ENCODE assay signal across 10 cellular contexts in the genomic region with DNA sequence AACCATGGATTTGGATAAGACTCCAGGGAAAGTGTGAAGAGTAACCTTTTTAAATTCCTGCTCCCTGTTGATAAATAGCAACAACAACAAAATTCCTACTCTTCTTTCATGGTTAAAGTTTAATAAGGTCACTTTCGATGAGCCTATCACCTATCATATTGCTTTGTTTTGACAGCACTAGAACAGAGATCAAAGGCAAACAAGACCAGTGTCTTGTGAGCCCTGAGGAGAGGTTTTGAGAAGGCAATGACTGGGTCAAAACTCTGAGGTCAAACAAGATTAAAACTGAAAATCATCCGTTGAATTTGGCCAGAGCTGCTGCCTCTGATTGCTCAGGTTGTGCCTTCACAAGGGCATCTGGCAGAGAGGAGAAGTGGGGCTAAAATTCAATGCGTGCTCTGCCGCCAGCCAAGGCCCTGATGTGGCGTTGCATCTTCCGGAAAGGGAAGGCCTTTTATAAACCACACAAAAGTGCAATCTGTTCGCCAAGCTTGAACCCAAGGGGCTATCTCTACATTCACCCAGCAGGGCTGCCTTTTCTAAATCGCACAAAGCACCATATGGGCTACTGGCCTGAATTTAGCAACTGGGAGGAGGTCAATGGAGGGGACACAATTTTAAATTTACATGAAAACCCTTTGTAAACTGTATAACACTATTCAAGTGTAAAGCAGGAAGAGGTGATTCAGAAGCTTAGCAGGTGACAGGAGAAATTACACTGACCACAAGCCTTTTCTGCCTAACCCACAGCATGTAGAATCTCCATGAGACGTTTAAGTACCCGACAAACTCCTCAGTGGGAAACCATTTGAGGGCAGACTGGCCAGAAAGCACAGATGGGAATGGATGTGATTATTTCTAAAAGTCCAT.
DNase-seq lines count a peak whose midpoint lies in the region; ATAC-seq, FAIRE-seq and TF ChIP-seq lines count a peak whose summit lies in the region.
"Had no signal": no experiment of that assay in that cellular context is flagged by ENCODE, and none has a peak within 500 bp of the region (broad histone marks: within the 10 kb centered on the region; RNA-seq: fewer than 3 reads in every experiment).

No MANE protein-coding gene starts in this region.

- H3K9ac ChIP-seq in GM12878 (ENCODE audit: control insufficient read depth, insufficient read depth, low read length): peak overlapping the region; percentile 48
- H3K9ac ChIP-seq: BLaER1 treated with 17β-estradiol and CSF1 and Interleukin-3, amounts not matched to agents 10 nM and 100 nM had no signal

- H3K4me3 ChIP-seq in GM12878 (no peak overlapping the region), sigmoid colon (no peak overlapping the region), brain microvascular endothelial cell (ENCODE audit: low read depth, low read length) (no peak overlapping the region)
- H3K4me3 ChIP-seq: BLaER1 treated with 17β-estradiol and CSF1 and Interleukin-3, amounts not matched to agents 10 nM and 100 nM had no signal

- 36% methylated on average over 10 of the region's 10 CpGs for WGBS in GM12878 (ENCODE audit: insufficient coverage, insufficient replicate concordance, low lambda C conversion rate, missing lambda C conversion rate)
- 54 to 75% methylated on average over 10 of the region's 10 CpGs for WGBS in sigmoid colon, 2 donors

- CTCF ChIA-PET in GM12878 (lab: Yijun Ruan, JAX): interaction anchor here (0.8 to 7.0 kb wide), 11 partner anchors 8 to 129 kb away, joined by 3 to 45 read pairs (median 10); no protein-coding TSS in a partner anchor

- H3K4me1 ChIP-seq in GM12878 (ENCODE audit: control insufficient read depth, insufficient read depth, low read length) (peaks cover 25% of the 10 kb centered on the region), sigmoid colon (no peaks in the 10 kb centered on the region)

- H3K9me3 ChIP-seq in GM12878 (replicated peaks; ENCODE audit: control insufficient read depth, insufficient read depth, low read length) (no peaks in the 10 kb centered on the region), sigmoid colon (no peaks in the 10 kb centered on the region)
- H3K9me3 ChIP-seq: BLaER1 treated with 17β-estradiol and CSF1 and Interleukin-3, amounts not matched to agents 10 nM and 100 nM had no signal

- H3K36me3 ChIP-seq in GM12878 (ENCODE audit: control insufficient read depth in 2 of 2, insufficient read depth in 2 of 2, low read length in 1 of 2) (no peaks in the 10 kb centered on the region), sigmoid colon (no peaks in the 10 kb centered on the region), brain microvascular endothelial cell (replicated peaks) (no peaks in the 10 kb centered on the region)
- H3K36me3 ChIP-seq: BLaER1 treated with 17β-estradiol and CSF1 and Interleukin-3, amounts not matched to agents 10 nM and 100 nM had no signal

- no peaks in the 10 kb centered on the region for H4K20me1 ChIP-seq in GM12878 (ENCODE audit: control insufficient read depth, insufficient read depth)
- H4K20me1 ChIP-seq: BLaER1 treated with 17β-estradiol and CSF1 and Interleukin-3, amounts not matched to agents 10 nM and 100 nM had no signal

- FAIRE-seq in GM12878 (lab: Jason Lieb, UNC): peak; percentile 93
- FAIRE-seq: keratinocyte had no signal

- DNase-seq in G401 (ENCODE audit: low spot score): peak; percentile 88
- no peak for DNase-seq in GM12878 (ENCODE audit: low read depth, low spot score)
- no peak for DNase-seq in sigmoid colon
- no peak for DNase-seq in stimulated activated CD8-positive, alpha-beta memory T cell treated with anti-CD3 and anti-CD28 coated beads, Interleukin-4, amount 100 ng/mL, for 48 hours
- no peak for DNase-seq in brain microvascular endothelial cell
- DNase-seq in SIG-M5 treated with dmso at 0.1 percent for 504 hours (lab: John Stamatoyannopoulos, UW; ENCODE audit: unreplicated experiment): no peak

- H3K27ac ChIP-seq in GM12878 (ENCODE audit: control insufficient read depth, insufficient read depth) (peak overlapping the region; percentile 83), sigmoid colon (no peak overlapping the region), brain microvascular endothelial cell (no peak overlapping the region)
- H3K27ac ChIP-seq: BLaER1 treated with 17β-estradiol and CSF1 and Interleukin-3, amounts not matched to agents 10 nM and 100 nM had no signal

- TF ChIP-seq EP300 in GM12878 (IDR thresholded peaks at IDR 0.05; ENCODE audit: borderline replicate concordance in 1 of 2, control insufficient read depth in 1 of 2, low read depth in 2 of 2, low read length in 2 of 2): no peak; a peak in 1 of 4 replicates
- TF ChIP-seq EP300 in sigmoid colon (IDR thresholded peaks at IDR 0.05): no peak

- peak overlapping the region; percentile 76 for H3K4me2 ChIP-seq in GM12878 (ENCODE audit: control insufficient read depth, insufficient read depth)

- H3K27me3 ChIP-seq in GM12878 (replicated peaks in 1 of 2; ENCODE audit: control insufficient read depth in 2 of 2, insufficient read depth in 2 of 2, low read length in 1 of 2): no peaks in the 10 kb centered on the region
- no peaks in the 10 kb centered on the region for H3K27me3 ChIP-seq in sigmoid colon
- H3K27me3 ChIP-seq in brain microvascular endothelial cell (replicated peaks): no peaks in the 10 kb centered on the region
- H3K27me3 ChIP-seq: BLaER1 treated with 17β-estradiol and CSF1 and Interleukin-3, amounts not matched to agents 10 nM and 100 nM had no signal

- RAD21 ChIA-PET in GM12878 (lab: Charles Lee; ENCODE audit: unreplicated experiment): interaction anchor here (1.6 to 4.9 kb wide), 6 partner anchors 11 to 122 kb away, joined by 5 to 37 read pairs (median 14); no protein-coding TSS in a partner anchor

- in situ Hi-C loops in G401 (cut with HindIII; ENCODE audit: low sequenced_read_pairs): no loop called here
- in situ Hi-C loops in GM12878 (cut with MboI): no loop called here
- in situ Hi-C loops in brain microvascular endothelial cell (cut with HindIII; ENCODE audit: low pct_ligation_motif_present, low sequenced_read_pairs): no loop called here

- no peak for TF ChIP-seq RAD21 in GM12878 (IDR thresholded peaks at IDR 0.05; ENCODE audit: insufficient read depth, low read depth, low read length)

- TF ChIP-seq CTCF in GM12878 (IDR thresholded peaks at IDR 0.05 in 2 of 3, conservative IDR thresholded peaks at IDR 0.05 in 1 of 3; ENCODE audit: control insufficient read depth in 2 of 3, extremely low read depth in 1 of 3, insufficient read depth in 1 of 3, low read depth in 3 of 3, low read length in 3 of 3) (no peak), sigmoid colon (IDR thresholded peaks at IDR 0.05) (no peak), brain microvascular endothelial cell (IDR thresholded peaks at IDR 0.05; ENCODE audit: low read depth, low read length, missing control alignments) (no peak)

- peak; percentile 83 for ATAC-seq in GM21367 (IDR thresholded peaks at IDR 0.05; ENCODE audit: unreplicated experiment)
- peak; percentile 48 for ATAC-seq in HG03439 (IDR thresholded peaks at IDR 0.05; ENCODE audit: unreplicated experiment)
- ATAC-seq in GM12878: peak; percentile 86

- TF ChIP-seq POLR2A in GM12878 (IDR thresholded peaks at IDR 0.05; ENCODE audit: low read depth, low read length): 0 out of 2 replicates have a peak, but pooled peaks have one; percentile 46
- no peak for TF ChIP-seq POLR2A in sigmoid colon (IDR thresholded peaks at IDR 0.05)

- no peaks in the 10 kb centered on the region for H3K79me2 ChIP-seq in GM12878 (ENCODE audit: control insufficient read depth, insufficient read depth, low read length)

- POLR2A ChIA-PET in GM12878 (lab: Charles Lee): interaction anchor here (0.7 to 4.5 kb wide), 4 partner anchors 12 to 63 kb away, joined by 3 to 26 read pairs (median 3); no protein-coding TSS in a partner anchor

- intact Hi-C loops in GM12878 (cut with micrococcal nuclease; ENCODE audit: unreplicated experiment) (loop anchor here (2.0 kb wide), 1 partner anchor 17 kb away; no protein-coding TSS in a partner anchor), sigmoid colon (cut with DNase I) (no loop called here)

- peak overlapping the region; percentile 76 for H2AFZ ChIP-seq in GM12878 (ENCODE audit: control insufficient read depth, low read depth, low read length)

- SMC1A ChIA-PET in GM12878 (lab: Charles Lee; ENCODE audit: uncharacterized antibody, unreplicated experiment): interaction anchor here (1.0 to 10.3 kb wide), 10 partner anchors 11 to 64 kb away, joined by 3 to 152 read pairs (median 8); no protein-coding TSS in a partner anchor

- BruUV-seq in GM12878 (replicated peaks; lab: Mats Ljungman, UMichigan): no TSS peak

TF ChIP-seq in GM12878, 131 proteins besides CTCF, POLR2A, EP300 and RAD21 (continues in another document):
- no peak for TF ChIP-seq CHD2 (IDR thresholded peaks at IDR 0.05; ENCODE audit: borderline replicate concordance, low read depth, low read length)
- no peak for TF ChIP-seq HDAC2 (IDR thresholded peaks at IDR 0.05)
- no peak for TF ChIP-seq HDGF (IDR thresholded peaks at IDR 0.05)
- 0 out of 2 replicates have a peak, but pooled peaks have one; percentile 7 for TF ChIP-seq CREM (IDR thresholded peaks at IDR 0.05; ENCODE audit: low read depth)
- TF ChIP-seq BRCA1 (IDR thresholded peaks at IDR 0.05; ENCODE audit: low read depth, low read length): no peak
- peak; percentile 37 for TF ChIP-seq JUNB (IDR thresholded peaks at IDR 0.05)
- TF ChIP-seq BCL3 (IDR thresholded peaks at IDR 0.05; ENCODE audit: borderline replicate concordance, insufficient read depth, low read depth, low read length, poor library complexity, severe bottlenecking): no peak
- peak; percentile 39; the same call in 1 of the 2 replicates for TF ChIP-seq CBFB (IDR thresholded peaks at IDR 0.05; ENCODE audit: low read depth)
- peak; percentile 87 for TF ChIP-seq NR2F1 (conservative IDR thresholded peaks at IDR 0.05)
- no peak for TF ChIP-seq STAT3 (IDR thresholded peaks at IDR 0.05; ENCODE audit: low read depth, low read length)
